In the genomic region with DNA sequence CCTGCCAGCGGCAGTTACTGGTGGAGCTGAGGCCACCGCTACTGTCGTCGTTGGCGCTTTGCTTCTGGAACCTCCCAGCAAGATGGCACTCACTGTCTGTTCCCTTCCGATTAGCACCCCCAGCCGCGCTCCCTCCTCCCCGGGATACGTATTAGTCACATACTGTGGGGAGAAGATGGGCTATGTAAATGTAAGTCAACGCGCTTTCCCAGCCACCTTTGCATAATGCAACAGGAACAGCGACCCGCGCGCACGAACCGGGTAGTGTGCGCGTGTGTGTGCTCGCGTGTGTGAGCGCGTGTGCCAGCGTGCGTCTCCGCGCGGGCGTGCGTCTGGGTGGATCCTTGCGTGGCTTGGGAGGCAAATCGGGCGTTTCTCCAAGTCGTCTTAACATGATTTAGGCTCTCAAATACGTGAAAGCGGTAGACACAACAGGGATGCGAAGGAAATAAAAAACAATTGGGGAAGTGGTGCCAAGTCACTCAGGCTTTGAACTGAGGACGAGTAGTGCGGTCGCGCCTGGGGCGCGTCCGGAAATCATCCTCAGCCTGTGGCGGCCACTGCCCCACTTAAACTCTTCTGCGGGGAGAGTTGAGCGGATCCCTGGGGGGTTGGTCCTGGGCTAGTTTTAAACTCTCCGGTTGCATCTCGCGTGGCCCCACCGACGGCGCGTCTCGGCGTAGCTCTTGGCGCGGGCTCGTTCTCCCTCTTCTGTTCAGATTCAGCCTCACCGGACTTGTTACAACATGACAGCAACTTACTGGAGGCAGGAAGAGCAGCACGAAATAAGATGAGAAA, we compare ENCODE assay signal across 8 cellular contexts. TPM values are rescaled to one million over a fixed set of nuclear protein-coding genes. Genes with fewer than 3 reads are reported as not detected.
DNase-seq lines count a peak whose midpoint lies in the region; ATAC-seq and TF ChIP-seq lines count a peak whose summit lies in the region.

No MANE protein-coding gene starts in this region.

- DNase-seq in HL-60 (ENCODE audit: low read depth in 1 of 2, low spot score in 1 of 2) (peak in 1 of 2 experiments; percentile 71), SK-N-MC (ENCODE audit: low read depth, low spot score) (no peak), fibroblast of pulmonary artery (ENCODE audit: low read depth) (peak; percentile 88), myocyte (ENCODE audit: low read depth) (peak; percentile 89), cortex of kidney (lab: John Stamatoyannopoulos, UW) (no peak), UCSD-AML1 (lab: John Stamatoyannopoulos, UW; ENCODE audit: unreplicated experiment) (no peak), NK-92 (lab: John Stamatoyannopoulos, UW; ENCODE audit: unreplicated experiment) (no peak)

- no peak overlapping the region for H3K27ac ChIP-seq in HL-60 (replicated peaks)
- peak overlapping the region; percentile 86 for H3K27ac ChIP-seq in SK-N-MC

- no peaks in the 10 kb centered on the region for H3K9me3 ChIP-seq in SK-N-MC (ENCODE audit: low read depth, low read length)

- peak overlapping the region; percentile 90 for H3K9ac ChIP-seq in SK-N-MC (ENCODE audit: insufficient read length)

- no peak for ATAC-seq in GM18870 (IDR thresholded peaks at IDR 0.05; ENCODE audit: unreplicated experiment)

- H3K4me3 ChIP-seq in HL-60 (replicated peaks; ENCODE audit: insufficient read depth, low read length): peak overlapping the region; percentile 32
- H3K4me3 ChIP-seq in SK-N-MC: peak overlapping the region; percentile 95
- peak overlapping the region; percentile 83 for H3K4me3 ChIP-seq in fibroblast of pulmonary artery (replicated peaks; ENCODE audit: low read depth, low read length)

- peaks cover 69% of the 10 kb centered on the region for H3K27me3 ChIP-seq in HL-60 (ENCODE audit: insufficient read depth, poor library complexity, severe bottlenecking)

- H3K36me3 ChIP-seq in SK-N-MC (ENCODE audit: insufficient read depth, low read length): no peaks in the 10 kb centered on the region; the same call in 1 of the 2 replicates

- no peak for TF ChIP-seq CTCF in HL-60 (IDR thresholded peaks at IDR 0.05; ENCODE audit: insufficient read depth, low read length)
- TF ChIP-seq CTCF in fibroblast of pulmonary artery (IDR thresholded peaks at IDR 0.05; ENCODE audit: low read length, missing control alignments): peak; percentile 51

RNA-seq across cellular contexts. Expression of a gene that starts 1.8 kb away (rescaled TPM):
- 19.6 and 37.3 TPM in 2 replicates for total RNA-seq in myocyte
- polyA plus RNA-seq in myocyte (2012): 25.1 TPM

Comparison
In these comparisons a context has a peak if more than half of its experiments do, and no peak if none do; other contexts are left out.
1. DNase-seq: peak in fibroblast of pulmonary artery (single experiment) and myocyte (single experiment); none in SK-N-MC (single experiment), cortex of kidney (single experiment), UCSD-AML1 (single experiment) and NK-92 (single experiment).
2. H3K4me3 ChIP-seq: peak in every context shown above with its lines; median percentile 95 in SK-N-MC; 83 in fibroblast of pulmonary artery; 32 in HL-60.